Comparison of ENCODE assay signal across 1 cellular context in the genomic region with DNA sequence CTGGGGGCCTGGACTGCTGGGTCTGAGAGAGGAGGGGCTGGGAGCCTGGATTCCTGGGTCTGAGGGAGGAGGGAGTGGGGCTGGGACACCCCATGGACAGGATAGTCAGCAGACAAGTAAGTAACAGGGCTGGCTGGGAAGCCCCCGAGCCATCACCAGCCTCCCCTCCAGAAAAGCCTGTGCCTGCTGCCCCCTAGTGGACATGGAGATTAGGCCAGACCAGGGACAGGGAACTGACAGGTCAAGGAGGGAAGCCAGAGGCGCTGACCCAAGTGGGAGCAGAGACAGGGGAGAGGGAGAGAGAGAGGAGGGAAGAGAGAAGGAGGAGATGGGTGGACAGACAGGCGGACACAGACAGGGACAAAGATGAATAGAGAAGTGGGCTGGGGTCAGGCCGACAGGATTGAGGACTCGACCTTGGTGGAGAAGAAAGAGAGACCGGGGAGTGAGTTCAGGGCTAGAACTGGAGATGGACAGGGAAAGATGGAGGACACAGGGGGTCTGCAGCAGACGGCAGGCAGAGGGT.
TF ChIP-seq lines count a peak whose summit lies in the region.

No MANE protein-coding gene starts in this region.

TF ChIP-seq in GM12878, 131 proteins besides CTCF, POLR2A, EP300 and RAD21 (continues in another document):
- no peak for TF ChIP-seq NFIC (IDR thresholded peaks at IDR 0.05; ENCODE audit: low read depth, low read length)
- TF ChIP-seq, protein P1, sequence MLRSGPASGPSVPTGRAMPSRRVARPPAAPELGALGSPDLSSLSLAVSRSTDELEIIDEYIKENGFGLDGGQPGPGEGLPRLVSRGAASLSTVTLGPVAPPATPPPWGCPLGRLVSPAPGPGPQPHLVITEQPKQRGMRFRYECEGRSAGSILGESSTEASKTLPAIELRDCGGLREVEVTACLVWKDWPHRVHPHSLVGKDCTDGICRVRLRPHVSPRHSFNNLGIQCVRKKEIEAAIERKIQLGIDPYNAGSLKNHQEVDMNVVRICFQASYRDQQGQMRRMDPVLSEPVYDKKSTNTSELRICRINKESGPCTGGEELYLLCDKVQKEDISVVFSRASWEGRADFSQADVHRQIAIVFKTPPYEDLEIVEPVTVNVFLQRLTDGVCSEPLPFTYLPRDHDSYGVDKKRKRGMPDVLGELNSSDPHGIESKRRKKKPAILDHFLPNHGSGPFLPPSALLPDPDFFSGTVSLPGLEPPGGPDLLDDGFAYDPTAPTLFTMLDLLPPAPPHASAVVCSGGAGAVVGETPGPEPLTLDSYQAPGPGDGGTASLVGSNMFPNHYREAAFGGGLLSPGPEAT (IDR thresholded peaks at IDR 0.05; ENCODE audit: low read depth) = peak; percentile 64; the same call in 1 of the 2 replicates
- no peak for TF ChIP-seq EGR1 (IDR thresholded peaks at IDR 0.05; ENCODE audit: borderline replicate concordance in 1 of 2, low read depth in 2 of 2, low read length in 2 of 2)
- TF ChIP-seq, protein P2, sequence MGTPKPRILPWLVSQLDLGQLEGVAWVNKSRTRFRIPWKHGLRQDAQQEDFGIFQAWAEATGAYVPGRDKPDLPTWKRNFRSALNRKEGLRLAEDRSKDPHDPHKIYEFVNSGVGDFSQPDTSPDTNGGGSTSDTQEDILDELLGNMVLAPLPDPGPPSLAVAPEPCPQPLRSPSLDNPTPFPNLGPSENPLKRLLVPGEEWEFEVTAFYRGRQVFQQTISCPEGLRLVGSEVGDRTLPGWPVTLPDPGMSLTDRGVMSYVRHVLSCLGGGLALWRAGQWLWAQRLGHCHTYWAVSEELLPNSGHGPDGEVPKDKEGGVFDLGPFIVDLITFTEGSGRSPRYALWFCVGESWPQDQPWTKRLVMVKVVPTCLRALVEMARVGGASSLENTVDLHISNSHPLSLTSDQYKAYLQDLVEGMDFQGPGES (IDR thresholded peaks at IDR 0.05) = no peak
- peak; percentile 75; the same call in 1 of the 2 replicates for TF ChIP-seq YY1 (IDR thresholded peaks at IDR 0.05; ENCODE audit: low read depth, low read length)
- TF ChIP-seq, protein P3, sequence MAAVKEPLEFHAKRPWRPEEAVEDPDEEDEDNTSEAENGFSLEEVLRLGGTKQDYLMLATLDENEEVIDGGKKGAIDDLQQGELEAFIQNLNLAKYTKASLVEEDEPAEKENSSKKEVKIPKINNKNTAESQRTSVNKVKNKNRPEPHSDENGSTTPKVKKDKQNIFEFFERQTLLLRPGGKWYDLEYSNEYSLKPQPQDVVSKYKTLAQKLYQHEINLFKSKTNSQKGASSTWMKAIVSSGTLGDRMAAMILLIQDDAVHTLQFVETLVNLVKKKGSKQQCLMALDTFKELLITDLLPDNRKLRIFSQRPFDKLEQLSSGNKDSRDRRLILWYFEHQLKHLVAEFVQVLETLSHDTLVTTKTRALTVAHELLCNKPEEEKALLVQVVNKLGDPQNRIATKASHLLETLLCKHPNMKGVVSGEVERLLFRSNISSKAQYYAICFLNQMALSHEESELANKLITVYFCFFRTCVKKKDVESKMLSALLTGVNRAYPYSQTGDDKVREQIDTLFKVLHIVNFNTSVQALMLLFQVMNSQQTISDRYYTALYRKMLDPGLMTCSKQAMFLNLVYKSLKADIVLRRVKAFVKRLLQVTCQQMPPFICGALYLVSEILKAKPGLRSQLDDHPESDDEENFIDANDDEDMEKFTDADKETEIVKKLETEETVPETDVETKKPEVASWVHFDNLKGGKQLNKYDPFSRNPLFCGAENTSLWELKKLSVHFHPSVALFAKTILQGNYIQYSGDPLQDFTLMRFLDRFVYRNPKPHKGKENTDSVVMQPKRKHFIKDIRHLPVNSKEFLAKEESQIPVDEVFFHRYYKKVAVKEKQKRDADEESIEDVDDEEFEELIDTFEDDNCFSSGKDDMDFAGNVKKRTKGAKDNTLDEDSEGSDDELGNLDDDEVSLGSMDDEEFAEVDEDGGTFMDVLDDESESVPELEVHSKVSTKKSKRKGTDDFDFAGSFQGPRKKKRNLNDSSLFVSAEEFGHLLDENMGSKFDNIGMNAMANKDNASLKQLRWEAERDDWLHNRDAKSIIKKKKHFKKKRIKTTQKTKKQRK (IDR thresholded peaks at IDR 0.05; ENCODE audit: low read depth, low read length) = no peak
- TF ChIP-seq ZNF274 (IDR thresholded peaks at IDR 0.05; ENCODE audit: insufficient read depth, insufficient read length) = no peak
- TF ChIP-seq CREB1 (IDR thresholded peaks at IDR 0.05; ENCODE audit: low read depth) = no peak
- no peak; the same call in 1 of the 2 replicates for TF ChIP-seq RB1 (IDR thresholded peaks at IDR 0.05; ENCODE audit: borderline replicate concordance)
- no peak for TF ChIP-seq RUNX3 (IDR thresholded peaks at IDR 0.05; ENCODE audit: low read length)
- peak; percentile 86; the same call in 1 of the 2 replicates for TF ChIP-seq HDGF (IDR thresholded peaks at IDR 0.05)
- no peak for TF ChIP-seq ZNF217 (IDR thresholded peaks at IDR 0.05)
- no peak for TF ChIP-seq ASH2L (IDR thresholded peaks at IDR 0.05; ENCODE audit: borderline replicate concordance, low read depth)
- TF ChIP-seq ZSCAN29 (IDR thresholded peaks at IDR 0.05) = no peak
- TF ChIP-seq, protein P4, sequence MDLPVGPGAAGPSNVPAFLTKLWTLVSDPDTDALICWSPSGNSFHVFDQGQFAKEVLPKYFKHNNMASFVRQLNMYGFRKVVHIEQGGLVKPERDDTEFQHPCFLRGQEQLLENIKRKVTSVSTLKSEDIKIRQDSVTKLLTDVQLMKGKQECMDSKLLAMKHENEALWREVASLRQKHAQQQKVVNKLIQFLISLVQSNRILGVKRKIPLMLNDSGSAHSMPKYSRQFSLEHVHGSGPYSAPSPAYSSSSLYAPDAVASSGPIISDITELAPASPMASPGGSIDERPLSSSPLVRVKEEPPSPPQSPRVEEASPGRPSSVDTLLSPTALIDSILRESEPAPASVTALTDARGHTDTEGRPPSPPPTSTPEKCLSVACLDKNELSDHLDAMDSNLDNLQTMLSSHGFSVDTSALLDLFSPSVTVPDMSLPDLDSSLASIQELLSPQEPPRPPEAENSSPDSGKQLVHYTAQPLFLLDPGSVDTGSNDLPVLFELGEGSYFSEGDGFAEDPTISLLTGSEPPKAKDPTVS (IDR thresholded peaks at IDR 0.05; ENCODE audit: low read depth, low read length) = no peak
- TF ChIP-seq ZZZ3 (IDR thresholded peaks at IDR 0.05; ENCODE audit: control insufficient read depth, insufficient read length, low read depth) = no peak
- no peak for TF ChIP-seq RAD51 (IDR thresholded peaks at IDR 0.05)
- TF ChIP-seq POLR2AphosphoS2 (IDR thresholded peaks at IDR 0.05; ENCODE audit: low read depth, low read length) = no peak
- TF ChIP-seq, protein P5, sequence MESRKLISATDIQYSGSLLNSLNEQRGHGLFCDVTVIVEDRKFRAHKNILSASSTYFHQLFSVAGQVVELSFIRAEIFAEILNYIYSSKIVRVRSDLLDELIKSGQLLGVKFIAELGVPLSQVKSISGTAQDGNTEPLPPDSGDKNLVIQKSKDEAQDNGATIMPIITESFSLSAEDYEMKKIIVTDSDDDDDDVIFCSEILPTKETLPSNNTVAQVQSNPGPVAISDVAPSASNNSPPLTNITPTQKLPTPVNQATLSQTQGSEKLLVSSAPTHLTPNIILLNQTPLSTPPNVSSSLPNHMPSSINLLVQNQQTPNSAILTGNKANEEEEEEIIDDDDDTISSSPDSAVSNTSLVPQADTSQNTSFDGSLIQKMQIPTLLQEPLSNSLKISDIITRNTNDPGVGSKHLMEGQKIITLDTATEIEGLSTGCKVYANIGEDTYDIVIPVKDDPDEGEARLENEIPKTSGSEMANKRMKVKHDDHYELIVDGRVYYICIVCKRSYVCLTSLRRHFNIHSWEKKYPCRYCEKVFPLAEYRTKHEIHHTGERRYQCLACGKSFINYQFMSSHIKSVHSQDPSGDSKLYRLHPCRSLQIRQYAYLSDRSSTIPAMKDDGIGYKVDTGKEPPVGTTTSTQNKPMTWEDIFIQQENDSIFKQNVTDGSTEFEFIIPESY (IDR thresholded peaks at IDR 0.05) = no peak
- TF ChIP-seq TAF1 (IDR thresholded peaks at IDR 0.05; ENCODE audit: borderline replicate concordance, low read depth, low read length) = no peak
- no peak for TF ChIP-seq HDAC6 (IDR thresholded peaks at IDR 0.05; ENCODE audit: unreplicated experiment)
- TF ChIP-seq, protein P6, sequence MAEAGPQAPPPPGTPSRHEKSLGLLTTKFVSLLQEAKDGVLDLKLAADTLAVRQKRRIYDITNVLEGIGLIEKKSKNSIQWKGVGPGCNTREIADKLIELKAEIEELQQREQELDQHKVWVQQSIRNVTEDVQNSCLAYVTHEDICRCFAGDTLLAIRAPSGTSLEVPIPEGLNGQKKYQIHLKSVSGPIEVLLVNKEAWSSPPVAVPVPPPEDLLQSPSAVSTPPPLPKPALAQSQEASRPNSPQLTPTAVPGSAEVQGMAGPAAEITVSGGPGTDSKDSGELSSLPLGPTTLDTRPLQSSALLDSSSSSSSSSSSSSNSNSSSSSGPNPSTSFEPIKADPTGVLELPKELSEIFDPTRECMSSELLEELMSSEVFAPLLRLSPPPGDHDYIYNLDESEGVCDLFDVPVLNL (IDR thresholded peaks at IDR 0.05; ENCODE audit: low read depth, low read length) = no peak
- TF ChIP-seq SRF (IDR thresholded peaks at IDR 0.05; ENCODE audit: low read depth in 2 of 2, low read length in 2 of 2) = no peak
- TF ChIP-seq, protein P7, sequence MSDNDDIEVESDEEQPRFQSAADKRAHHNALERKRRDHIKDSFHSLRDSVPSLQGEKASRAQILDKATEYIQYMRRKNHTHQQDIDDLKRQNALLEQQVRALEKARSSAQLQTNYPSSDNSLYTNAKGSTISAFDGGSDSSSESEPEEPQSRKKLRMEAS (IDR thresholded peaks at IDR 0.05; ENCODE audit: low read depth, low read length) = no peak
- TF ChIP-seq HDAC2 (IDR thresholded peaks at IDR 0.05) = no peak
- no peak for TF ChIP-seq TCF3 (IDR thresholded peaks at IDR 0.05; ENCODE audit: borderline replicate concordance, insufficient read depth, low read depth, low read length)
- no peak for TF ChIP-seq CBX5 (IDR thresholded peaks at IDR 0.05; ENCODE audit: low read depth)
- no peak for TF ChIP-seq CREM (IDR thresholded peaks at IDR 0.05; ENCODE audit: low read depth)
- TF ChIP-seq, protein P8, sequence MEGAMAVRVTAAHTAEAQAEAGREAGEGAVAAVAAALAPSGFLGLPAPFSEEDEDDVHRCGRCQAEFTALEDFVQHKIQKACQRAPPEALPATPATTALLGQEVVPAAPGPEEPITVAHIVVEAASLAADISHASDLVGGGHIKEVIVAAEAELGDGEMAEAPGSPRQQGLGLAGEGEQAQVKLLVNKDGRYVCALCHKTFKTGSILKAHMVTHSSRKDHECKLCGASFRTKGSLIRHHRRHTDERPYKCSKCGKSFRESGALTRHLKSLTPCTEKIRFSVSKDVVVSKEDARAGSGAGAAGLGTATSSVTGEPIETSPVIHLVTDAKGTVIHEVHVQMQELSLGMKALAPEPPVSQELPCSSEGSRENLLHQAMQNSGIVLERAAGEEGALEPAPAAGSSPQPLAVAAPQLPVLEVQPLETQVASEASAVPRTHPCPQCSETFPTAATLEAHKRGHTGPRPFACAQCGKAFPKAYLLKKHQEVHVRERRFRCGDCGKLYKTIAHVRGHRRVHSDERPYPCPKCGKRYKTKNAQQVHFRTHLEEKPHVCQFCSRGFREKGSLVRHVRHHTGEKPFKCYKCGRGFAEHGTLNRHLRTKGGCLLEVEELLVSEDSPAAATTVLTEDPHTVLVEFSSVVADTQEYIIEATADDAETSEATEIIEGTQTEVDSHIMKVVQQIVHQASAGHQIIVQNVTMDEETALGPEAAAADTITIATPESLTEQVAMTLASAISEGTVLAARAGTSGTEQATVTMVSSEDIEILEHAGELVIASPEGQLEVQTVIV (IDR thresholded peaks at IDR 0.05; ENCODE audit: borderline replicate concordance, partially characterized antibody) = no peak
- TF ChIP-seq SP1 (IDR thresholded peaks at IDR 0.05; ENCODE audit: low read depth, low read length) = no peak
- no peak for TF ChIP-seq PAX5 (IDR thresholded peaks at IDR 0.05; ENCODE audit: borderline replicate concordance, low read depth, low read length)
- no peak for TF ChIP-seq FOXK2 (IDR thresholded peaks at IDR 0.05)
- TF ChIP-seq KAT2A (conservative IDR thresholded peaks at IDR 0.05; ENCODE audit: control insufficient read depth, low read depth, low read length) = no peak
- no peak for TF ChIP-seq JUNB (IDR thresholded peaks at IDR 0.05)
- no peak for TF ChIP-seq SUZ12 (IDR thresholded peaks at IDR 0.05; ENCODE audit: unreplicated experiment)
- no peak for TF ChIP-seq STAT1 (conservative IDR thresholded peaks at IDR 0.05)
- no peak for TF ChIP-seq MXI1 (IDR thresholded peaks at IDR 0.05; ENCODE audit: low read depth, low read length)
- TF ChIP-seq, protein P9, sequence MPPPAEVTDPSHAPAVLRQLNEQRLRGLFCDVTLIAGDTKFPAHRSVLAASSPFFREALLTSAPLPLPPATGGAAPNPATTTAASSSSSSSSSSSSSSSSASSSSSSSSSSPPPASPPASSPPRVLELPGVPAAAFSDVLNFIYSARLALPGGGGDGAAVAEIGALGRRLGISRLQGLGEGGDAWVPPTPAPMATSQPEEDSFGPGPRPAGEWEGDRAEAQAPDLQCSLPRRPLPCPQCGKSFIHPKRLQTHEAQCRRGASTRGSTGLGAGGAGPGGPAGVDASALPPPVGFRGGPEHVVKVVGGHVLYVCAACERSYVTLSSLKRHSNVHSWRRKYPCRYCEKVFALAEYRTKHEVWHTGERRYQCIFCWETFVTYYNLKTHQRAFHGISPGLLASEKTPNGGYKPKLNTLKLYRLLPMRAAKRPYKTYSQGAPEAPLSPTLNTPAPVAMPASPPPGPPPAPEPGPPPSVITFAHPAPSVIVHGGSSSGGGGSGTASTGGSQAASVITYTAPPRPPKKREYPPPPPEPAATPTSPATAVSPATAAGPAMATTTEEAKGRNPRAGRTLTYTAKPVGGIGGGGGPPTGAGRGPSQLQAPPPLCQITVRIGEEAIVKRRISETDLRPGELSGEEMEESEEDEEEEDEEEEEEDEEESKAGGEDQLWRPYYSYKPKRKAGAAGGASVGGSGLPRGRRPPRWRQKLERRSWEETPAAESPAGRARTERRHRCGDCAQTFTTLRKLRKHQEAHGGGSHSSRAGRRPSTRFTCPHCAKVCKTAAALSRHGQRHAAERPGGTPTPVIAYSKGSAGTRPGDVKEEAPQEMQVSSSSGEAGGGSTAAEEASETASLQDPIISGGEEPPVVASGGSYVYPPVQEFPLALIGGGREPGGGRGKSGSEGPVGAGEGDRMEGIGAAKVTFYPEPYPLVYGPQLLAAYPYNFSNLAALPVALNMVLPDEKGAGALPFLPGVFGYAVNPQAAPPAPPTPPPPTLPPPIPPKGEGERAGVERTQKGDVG (CRISPR knock-in tag; IDR thresholded peaks at IDR 0.05) = no peak
- TF ChIP-seq ZBED1 (IDR thresholded peaks at IDR 0.05; ENCODE audit: borderline replicate concordance) = no peak
- TF ChIP-seq DPF2 (IDR thresholded peaks at IDR 0.05) = no peak
- no peak for TF ChIP-seq PAX8 (IDR thresholded peaks at IDR 0.05)
- TF ChIP-seq ZNF24 (IDR thresholded peaks at IDR 0.05) = no peak
- TF ChIP-seq IRF4 (IDR thresholded peaks at IDR 0.05; ENCODE audit: low read depth, low read length) = 0 out of 2 replicates have a peak, but pooled peaks have one; percentile 18
- TF ChIP-seq TCF12 (IDR thresholded peaks at IDR 0.05; ENCODE audit: low read depth, low read length) = no peak
- TF ChIP-seq MYC (IDR thresholded peaks at IDR 0.05; ENCODE audit: insufficient read depth, insufficient read length, insufficient replicate concordance, low read length, severe bottlenecking) = peak; percentile 40
- TF ChIP-seq, protein P10, sequence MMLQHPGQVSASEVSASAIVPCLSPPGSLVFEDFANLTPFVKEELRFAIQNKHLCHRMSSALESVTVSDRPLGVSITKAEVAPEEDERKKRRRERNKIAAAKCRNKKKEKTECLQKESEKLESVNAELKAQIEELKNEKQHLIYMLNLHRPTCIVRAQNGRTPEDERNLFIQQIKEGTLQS (IDR thresholded peaks at IDR 0.05; ENCODE audit: borderline replicate concordance, extremely low read depth, low read depth, low read length) = no peak
